In genomic region chr5:149999866-150000260, GRCh38 we compare ENCODE assay signal across 8 cellular contexts. TPM values are rescaled to one million over a fixed set of nuclear protein-coding genes. Genes with fewer than 3 reads are reported as not detected.
A peak's percentile ranks its signal among the peaks of the same experiment; 100 is the strongest.
DNase-seq lines count a peak whose midpoint lies in the region; ATAC-seq and TF ChIP-seq lines count a peak whose summit lies in the region.

No MANE protein-coding gene starts in this region.

- peak overlapping the region; percentile 85 for H3K4me3 Mint-ChIP-seq in T-helper 1 cell treated with Interleukin-12 subunit alpha and Interleukin-12 subunit beta and Interleukin-4 antibody, amounts not matched to agents 30 μg/mL and 1 μg/mL, for 36 hours

- peaks cover 35% of the 10 kb centered on the region for H3K4me1 Mint-ChIP-seq in T-helper 1 cell treated with Interleukin-12 subunit alpha and Interleukin-12 subunit beta and Interleukin-4 antibody, amounts not matched to agents 30 μg/mL and 1 μg/mL, for 36 hours (ENCODE audit: low read depth)

- H3K27me3 ChIP-seq in kidney epithelial cell (ENCODE audit: control insufficient read depth, insufficient read depth, low read length) = no peaks in the 10 kb centered on the region

- no peak for TF ChIP-seq CTCF in kidney epithelial cell (IDR thresholded peaks at IDR 0.05; ENCODE audit: insufficient read depth, low read length, poor library complexity, severe bottlenecking)

- ATAC-seq in GM21515 (IDR thresholded peaks at IDR 0.05; ENCODE audit: unreplicated experiment) = no peak

- 10 to 23% (median 22%) methylated on average over 7 of the region's 7 CpGs for WGBS in adipose tissue, 3 donors

- H3K27ac ChIP-seq in adipose tissue (ENCODE audit: low read depth, low read length) (peak overlapping the region; percentile 4), temporal lobe (ENCODE audit: low read depth, low read length) (peak overlapping the region; percentile 65)

- peaks cover 18% of the 10 kb centered on the region for H3K36me3 Mint-ChIP-seq in T-helper 1 cell treated with Interleukin-12 subunit alpha and Interleukin-12 subunit beta and Interleukin-4 antibody, amounts not matched to agents 30 μg/mL and 1 μg/mL, for 36 hours (ENCODE audit: low read depth)

- H3K36me3 ChIP-seq in kidney epithelial cell (ENCODE audit: control insufficient read depth, insufficient read depth, low read length) = no peaks in the 10 kb centered on the region

- H3K4me3 ChIP-seq in kidney epithelial cell (ENCODE audit: low read depth, low read length) = peak overlapping the region; percentile 94

- H3K27ac Mint-ChIP-seq in T-helper 1 cell treated with Interleukin-12 subunit alpha and Interleukin-12 subunit beta and Interleukin-4 antibody, amounts not matched to agents 30 μg/mL and 1 μg/mL, for 36 hours = peak overlapping the region; percentile 88

- no peak for DNase-seq in T-helper 1 cell
- no peak for DNase-seq in kidney epithelial cell (ENCODE audit: low read depth)
- DNase-seq in Ammon's horn (ENCODE audit: low spot score) = no peak
- no peak for DNase-seq in RKO (ENCODE audit: low spot score)

- H3K9me3 Mint-ChIP-seq in T-helper 1 cell treated with Interleukin-12 subunit alpha and Interleukin-12 subunit beta and Interleukin-4 antibody, amounts not matched to agents 30 μg/mL and 1 μg/mL, for 36 hours = no peaks in the 10 kb centered on the region

- no peaks in the 10 kb centered on the region for H3K27me3 Mint-ChIP-seq in T-helper 1 cell treated with Interleukin-12 subunit alpha and Interleukin-12 subunit beta and Interleukin-4 antibody, amounts not matched to agents 30 μg/mL and 1 μg/mL, for 36 hours (ENCODE audit: low read depth)

RNA-seq across cellular contexts. Expression of gene TIGD6, which starts 0.6 kb away (rescaled TPM):
- 1 to 10 TPM; 1.8 to 3.3 (median 1.9) TPM for polyA plus RNA-seq in adipose tissue
- total RNA-seq in kidney epithelial cell (4.1 and 4.7 TPM in 2 replicates), temporal lobe (2.7 TPM)

RNA-seq across cellular contexts. Expression of gene HMGXB3, which starts 0.7 kb away (rescaled TPM):
- polyA plus RNA-seq in adipose tissue = 10 to 100 TPM in 2 of 3 donors, 1 to 10 TPM in 1; 7.7 to 16.3 (median 15.2) TPM
- total RNA-seq in kidney epithelial cell = 64.0 and 72.4 TPM in 2 replicates
- 19.2 TPM for total RNA-seq in temporal lobe

RNA-seq across cellular contexts. Expression of gene SLC26A2, which starts 39.3 kb away (rescaled TPM):
- 1 to 10 TPM; 1.8 to 2.9 (median 2.1) TPM for polyA plus RNA-seq in adipose tissue
- total RNA-seq in kidney epithelial cell (15.4 and 17.7 TPM in 2 replicates), temporal lobe (14.3 TPM)

RNA-seq across cellular contexts. Expression of gene PDE6A, which starts 55.3 kb away (rescaled TPM):
- under 1 TPM in 1 of 3 donors, not detected in 2; 0.01 TPM for polyA plus RNA-seq in adipose tissue
- total RNA-seq in kidney epithelial cell (not detected in 2 replicates), temporal lobe (not detected)
